Comparison of ENCODE assay signal across 1 cellular context in genomic region chr3:149872589-149872988, GRCh38.
A peak's percentile ranks its signal among the peaks of the same experiment; 100 is the strongest.
TF ChIP-seq lines count a peak whose summit lies in the region.

No MANE protein-coding gene starts in this region.

TF ChIP-seq in K562, 482 proteins besides CTCF, POLR2A, EP300 and RAD21:
- peak; percentile 52; the same call in 1 of the 2 replicates for TF ChIP-seq MAFK (IDR thresholded peaks at IDR 0.05; ENCODE audit: low read length)
- TF ChIP-seq MAFF (IDR thresholded peaks at IDR 0.05; ENCODE audit: low read length) = peak; percentile 46; the same call in 1 of the 2 replicates
- TF ChIP-seq NFE2L1 (tag; IDR thresholded peaks at IDR 0.05; ENCODE audit: borderline replicate concordance, low read depth) = peak; percentile 29; the same call in 1 of the 2 replicates
- no peak for TF ChIP-seq POLR2AphosphoS5 (IDR thresholded peaks at IDR 0.05; ENCODE audit: control insufficient read depth, insufficient read depth, low read depth, low read length)
- peak; percentile 84 for TF ChIP-seq MAFG (tag; conservative IDR thresholded peaks at IDR 0.05)
- no peak for TF ChIP-seq PURB (CRISPR knock-in tag; IDR thresholded peaks at IDR 0.05; ENCODE audit: low read depth)
- peak; percentile 94 for TF ChIP-seq ZNF316 (IDR thresholded peaks at IDR 0.05)
- TF ChIP-seq C11orf30 (IDR thresholded peaks at IDR 0.05; ENCODE audit: low read depth) = peak; percentile 90
- no peak for TF ChIP-seq POLR2AphosphoS2 (IDR thresholded peaks at IDR 0.05; ENCODE audit: low read length)
- peak; percentile 65 for TF ChIP-seq NFE2 (IDR thresholded peaks at IDR 0.05; ENCODE audit: low read depth)
- TF ChIP-seq RREB1 (CRISPR knock-in tag; IDR thresholded peaks at IDR 0.05) = no peak
TF ChIP-seq in K562: peak in this region for 7.
